19 cellular contexts compared by ENCODE assay signal in genomic region chr2:18332477-18332876, GRCh38.
"Had no signal": no experiment of that assay in that cellular context is flagged by ENCODE, and none has a peak within 500 bp of the region (broad histone marks: within the 10 kb centered on the region; RNA-seq: fewer than 3 reads in every experiment).

No MANE protein-coding gene starts in this region.

- H3K4me1 Mint-ChIP-seq: naive thymus-derived CD4-positive, alpha-beta T cell had no signal

- H3K27me3 Mint-ChIP-seq: dendritic cell treated with granulocyte-macrophage colony-stimulating factor and Interleukin-4, amounts not matched to agents 40 ng/mL and 50 ng/mL, for 4 days had no signal

- ATAC-seq: effector memory CD8-positive, alpha-beta T cell; gastrocnemius medialis; heart right ventricle; left lung; naive thymus-derived CD4-positive, alpha-beta T cell had no signal

- H3K4me1 ChIP-seq: esophagus muscularis mucosa, gastrocnemius medialis, heart right ventricle, left lung, sigmoid colon, suprapubic skin, thyroid gland, uterus had no signal

- H3K36me3 ChIP-seq: esophagus muscularis mucosa, gastrocnemius medialis, heart right ventricle, left lung, sigmoid colon, suprapubic skin, thyroid gland, uterus had no signal

- H3K27me3 ChIP-seq: esophagus muscularis mucosa, gastrocnemius medialis, heart right ventricle, left lung, sigmoid colon, suprapubic skin, thyroid gland, uterus had no signal

- H3K27ac Mint-ChIP-seq: dendritic cell treated with granulocyte-macrophage colony-stimulating factor and Interleukin-4, amounts not matched to agents 40 ng/mL and 50 ng/mL, for 4 days; effector memory CD8-positive, alpha-beta T cell; naive thymus-derived CD4-positive, alpha-beta T cell; type B pancreatic cell had no signal

- DNase-seq: effector memory CD8-positive, alpha-beta T cell; gastrocnemius medialis; heart right ventricle; hypothalamus; islet precursor cell; mesendoderm; naive thymus-derived CD4-positive, alpha-beta T cell; sigmoid colon; stimulated activated CD4-positive, alpha-beta T cell treated with anti-CD3 and anti-CD28 coated beads, Interleukin-12 subunit alpha, Interleukin-12 subunit beta, amount 100 ng/mL, for 4 hours; thyroid gland; uterus had no signal

- H3K9me3 Mint-ChIP-seq: dendritic cell treated with granulocyte-macrophage colony-stimulating factor and Interleukin-4, amounts not matched to agents 40 ng/mL and 50 ng/mL, for 4 days; type B pancreatic cell had no signal

- H3K36me3 Mint-ChIP-seq: naive thymus-derived CD4-positive, alpha-beta T cell; type B pancreatic cell had no signal

- H3K27ac ChIP-seq: epithelial cell of prostate, esophagus muscularis mucosa, gastrocnemius medialis, heart right ventricle, left lung, sigmoid colon, skin epidermis, suprapubic skin, thyroid gland, uterus had no signal

- H3K4me3 ChIP-seq: esophagus muscularis mucosa, gastrocnemius medialis, heart right ventricle, left lung, lung, sigmoid colon, skin epidermis, suprapubic skin, thyroid gland, uterus had no signal

- H3K9me3 ChIP-seq: esophagus muscularis mucosa, gastrocnemius medialis, heart right ventricle, left lung, sigmoid colon, suprapubic skin, thyroid gland, uterus had no signal

- H3K4me3 Mint-ChIP-seq: dendritic cell treated with granulocyte-macrophage colony-stimulating factor and Interleukin-4, amounts not matched to agents 40 ng/mL and 50 ng/mL, for 4 days; effector memory CD8-positive, alpha-beta T cell; naive thymus-derived CD4-positive, alpha-beta T cell; type B pancreatic cell had no signal
